In the genomic region with DNA sequence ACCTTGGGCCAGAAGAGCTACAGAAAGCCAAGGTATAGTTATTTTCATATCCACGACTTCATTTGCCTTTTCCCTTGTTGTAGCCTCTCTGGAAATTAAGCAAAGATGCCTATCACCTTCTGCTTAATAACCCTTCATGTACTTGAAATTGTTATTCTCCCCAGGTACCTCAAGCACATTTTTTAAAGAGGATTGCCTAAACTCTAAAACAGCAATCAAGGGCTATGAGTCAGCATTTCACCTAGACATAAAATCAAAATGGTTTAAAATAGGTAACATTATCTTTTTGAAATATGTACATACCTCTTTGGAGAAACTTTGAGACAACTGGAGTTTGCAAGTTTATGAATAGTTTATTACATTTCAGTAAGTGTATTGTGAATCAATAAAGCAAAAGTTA, we compare ENCODE assay signal across 36 cellular contexts. TPM values are rescaled to one million over a fixed set of nuclear protein-coding genes. Genes with fewer than 3 reads are reported as not detected.
"Had no signal": no experiment of that assay in that cellular context is flagged by ENCODE, and none has a peak within 500 bp of the region (broad histone marks: within the 10 kb centered on the region; RNA-seq: fewer than 3 reads in every experiment).

No MANE protein-coding gene starts in this region.

- H3K36me3 ChIP-seq: Peyer's patch, WERI-Rb-1 had no signal

- H3K27ac Mint-ChIP-seq: activated CD4-positive, alpha-beta memory T cell treated with anti-CD3 and anti-CD28 coated beads, Interleukin-2, amount 10 ng/mL, durations not matched to agents 7 days and 5 days; activated CD8-positive, alpha-beta memory T cell treated with anti-CD3 and anti-CD28 coated beads, Interleukin-2, amount 10 ng/mL, durations not matched to agents 7 days and 5 days; activated naive CD4-positive, alpha-beta T cell treated with anti-CD3 and anti-CD28 coated beads, Interleukin-2, amount 10 ng/mL, durations not matched to agents 7 days and 5 days; activated naive CD8-positive, alpha-beta T cell; activated naive CD8-positive, alpha-beta T cell treated with anti-CD3 and anti-CD28 coated beads, Interleukin-2, amount 50 U/mL, for 24 hours; brain; T-cell; T-helper 17 cell had no signal

- ATAC-seq: activated CD8-positive, alpha-beta memory T cell treated with anti-CD3 and anti-CD28 coated beads, Interleukin-2, amount 10 ng/mL, durations not matched to agents 7 days and 5 days; activated naive CD8-positive, alpha-beta T cell treated with anti-CD3 and anti-CD28 coated beads, Interleukin-2, amount 50 U/mL, for 24 hours; SK-N-SH treated with all-trans-retinoic acid at 6 μM for 48 hours; T-cell; T-helper 17 cell had no signal

- H3K27ac ChIP-seq: KMS-11, Peyer's patch, SJSA1, WERI-Rb-1 had no signal

- H3K4me2 ChIP-seq: KMS-11 had no signal

- H3K4me1 ChIP-seq: Peyer's patch had no signal

- H3K9ac ChIP-seq: KMS-11 had no signal

- H3K9me3 Mint-ChIP-seq: activated CD4-positive, alpha-beta memory T cell treated with anti-CD3 and anti-CD28 coated beads, Interleukin-2, amount 10 ng/mL, durations not matched to agents 7 days and 5 days; activated naive CD4-positive, alpha-beta T cell treated with anti-CD3 and anti-CD28 coated beads, Interleukin-2, amount 10 ng/mL, durations not matched to agents 7 days and 5 days; activated naive CD8-positive, alpha-beta T cell treated with anti-CD3 and anti-CD28 coated beads, Interleukin-2, amount 50 U/mL, for 24 hours; central memory CD8-positive, alpha-beta T cell had no signal

- H3K27me3 Mint-ChIP-seq: activated CD4-positive, alpha-beta memory T cell treated with anti-CD3 and anti-CD28 coated beads, Interleukin-2, amount 10 ng/mL, durations not matched to agents 7 days and 5 days; activated CD8-positive, alpha-beta memory T cell treated with anti-CD3 and anti-CD28 coated beads, Interleukin-2, amount 10 ng/mL, durations not matched to agents 7 days and 5 days; activated naive CD4-positive, alpha-beta T cell treated with anti-CD3 and anti-CD28 coated beads, Interleukin-2, amount 10 ng/mL, durations not matched to agents 7 days and 5 days; activated naive CD8-positive, alpha-beta T cell; activated naive CD8-positive, alpha-beta T cell treated with anti-CD3 and anti-CD28 coated beads, Interleukin-2, amount 50 U/mL, for 24 hours; brain; central memory CD8-positive, alpha-beta T cell; T-cell; T-helper 17 cell had no signal

- H3K4me3 Mint-ChIP-seq: activated CD4-positive, alpha-beta memory T cell treated with anti-CD3 and anti-CD28 coated beads, Interleukin-2, amount 10 ng/mL, durations not matched to agents 7 days and 5 days; activated CD8-positive, alpha-beta memory T cell treated with anti-CD3 and anti-CD28 coated beads, Interleukin-2, amount 10 ng/mL, durations not matched to agents 7 days and 5 days; activated naive CD4-positive, alpha-beta T cell treated with anti-CD3 and anti-CD28 coated beads, Interleukin-2, amount 10 ng/mL, durations not matched to agents 7 days and 5 days; activated naive CD8-positive, alpha-beta T cell; activated naive CD8-positive, alpha-beta T cell treated with anti-CD3 and anti-CD28 coated beads, Interleukin-2, amount 50 U/mL, for 24 hours; brain; central memory CD8-positive, alpha-beta T cell; T-cell; T-helper 17 cell had no signal

- DNase-seq: activated CD4-positive, alpha-beta memory T cell treated with anti-CD3 and anti-CD28 coated beads, Interleukin-2, amount 10 ng/mL, durations not matched to agents 7 days and 5 days; activated CD4-positive, alpha-beta T cell treated with anti-CD3 and anti-CD28 coated beads for 1 hour; activated CD4-positive, alpha-beta T cell treated with anti-CD3 and anti-CD28 coated beads for 48 hours; activated CD4-positive, CD25-positive, alpha-beta regulatory T cell; activated CD8-positive, alpha-beta memory T cell treated with anti-CD3 and anti-CD28 coated beads for 24 hours; activated CD8-positive, alpha-beta memory T cell treated with anti-CD3 and anti-CD28 coated beads, Interleukin-2, amount 10 ng/mL, durations not matched to agents 7 days and 5 days; activated CD8-positive, alpha-beta memory T cell treated with anti-CD3 and anti-CD28 coated beads, Interleukin-2, amount 50 U/mL, for 48 hours; activated effector memory CD4-positive, alpha-beta T cell treated with Interleukin-2 at 50 U/mL for 16 hours; activated naive CD4-positive, alpha-beta T cell treated with anti-CD3 and anti-CD28 coated beads, Interleukin-2, amount 10 ng/mL, durations not matched to agents 7 days and 5 days; activated naive CD8-positive, alpha-beta T cell treated with anti-CD3 and anti-CD28 coated beads, Interleukin-2, amount 50 U/mL, for 24 hours; activated T-cell treated with anti-CD3 and anti-CD28 coated beads, Interleukin-2, amount 50 U/mL, for 48 hours; anterior cingulate cortex; NCI-H1092 treated with DMSO at 0.1 percent for 48 hours; NCI-H1417; NCI-H146; NCI-H187; NCI-H2029 treated with DMSO at 0.1 percent for 48 hours; NCI-H2107; NCI-H226; NCI-H524 treated with DMSO at 0.1 percent for 48 hours; Peyer's patch; RPMI8226; SHP77 treated with DMSO at 0.1 percent for 48 hours; T-cell; T-helper 17 cell; T-helper 9 cell; WERI-Rb-1 had no signal

- H3K4me3 ChIP-seq: Peyer's patch, SJSA1 had no signal

- H3K27me3 ChIP-seq: Peyer's patch, SJSA1 had no signal

- H3K4me1 Mint-ChIP-seq: activated CD8-positive, alpha-beta memory T cell treated with anti-CD3 and anti-CD28 coated beads, Interleukin-2, amount 10 ng/mL, durations not matched to agents 7 days and 5 days; activated naive CD4-positive, alpha-beta T cell treated with anti-CD3 and anti-CD28 coated beads, Interleukin-2, amount 10 ng/mL, durations not matched to agents 7 days and 5 days; activated naive CD8-positive, alpha-beta T cell treated with anti-CD3 and anti-CD28 coated beads, Interleukin-2, amount 50 U/mL, for 24 hours; central memory CD8-positive, alpha-beta T cell had no signal

- H3K9me3 ChIP-seq: Peyer's patch, SJSA1 had no signal

RNA-seq across cellular contexts. Expression of a gene that starts 42.1 kb away (rescaled TPM):
- total RNA-seq: activated CD4-positive, alpha-beta memory T cell treated with anti-CD3 and anti-CD28 coated beads, Interleukin-2, amount 10 ng/mL, durations not matched to agents 7 days and 5 days; activated CD8-positive, alpha-beta memory T cell treated with anti-CD3 and anti-CD28 coated beads, Interleukin-2, amount 10 ng/mL, durations not matched to agents 7 days and 5 days; chondrocyte; LHCN-M2; NCI-H460; Peyer's patch; SJSA1; T-cell; T-helper 17 cell had no signal
